ENCODE assay signal across 12 cellular contexts in the genomic region with DNA sequence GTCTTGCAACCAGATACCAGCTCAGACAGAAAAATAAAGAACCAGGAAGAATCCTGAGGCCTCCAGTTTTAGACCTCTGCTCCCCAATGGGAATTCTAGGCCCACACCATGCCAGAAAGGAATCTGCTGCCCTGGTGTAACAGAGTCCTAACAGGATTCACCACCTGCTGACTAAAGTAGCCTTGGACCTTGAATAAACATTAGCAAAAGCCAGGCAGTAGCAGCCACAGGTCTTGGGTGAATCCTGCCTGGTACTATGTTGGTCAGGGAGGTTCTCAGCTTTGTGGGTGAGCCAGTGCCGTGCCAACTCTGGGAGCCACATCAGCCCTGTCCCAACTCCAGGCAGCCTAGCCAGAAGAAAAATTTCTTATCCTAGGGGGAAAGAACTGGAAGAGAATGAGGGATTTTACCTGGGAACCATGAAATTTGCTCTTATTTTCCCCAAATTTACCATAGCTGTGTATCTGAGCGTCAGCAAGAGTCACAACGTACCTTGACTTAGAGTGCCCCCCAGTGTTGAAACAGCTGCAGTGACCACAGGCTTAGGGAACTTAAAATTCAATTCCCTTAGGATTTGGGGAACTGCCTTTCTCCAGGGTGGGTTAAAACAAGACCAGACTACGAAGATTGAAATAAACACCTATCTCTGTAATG.
A peak's percentile ranks its signal among the peaks of the same experiment; 100 is the strongest.
DNase-seq lines count a peak whose midpoint lies in the region; ATAC-seq and TF ChIP-seq lines count a peak whose summit lies in the region.
"Had no signal": no experiment of that assay in that cellular context is flagged by ENCODE, and none has a peak within 500 bp of the region (broad histone marks: within the 10 kb centered on the region; RNA-seq: fewer than 3 reads in every experiment).

No MANE protein-coding gene starts in this region.

- TF ChIP-seq EP300 in SK-N-SH (IDR thresholded peaks at IDR 0.05; ENCODE audit: borderline replicate concordance in 1 of 2, low read depth in 1 of 2, low read length in 1 of 2), result no peak

- CTCF ChIA-PET in SK-N-SH (lab: Yijun Ruan, JAX), result interaction anchor here (0.6 to 1.8 kb wide), 10 partner anchors 11 to 1995 kb away, joined by 3 to 6 read pairs (median 4); no protein-coding TSS in a partner anchor

- no peak for ATAC-seq in SK-N-SH treated with all-trans-retinoic acid at 6 μM for 48 hours
- ATAC-seq in psoas muscle, result no peak

- H3F3A ChIP-seq in SK-N-SH (replicated peaks; ENCODE audit: insufficient read depth), result no peaks in the 10 kb centered on the region

- POLR2A ChIA-PET in SK-N-SH (lab: Yijun Ruan, JAX), result no interaction called here

- H3K27ac ChIP-seq in SK-N-SH (ENCODE audit: low read depth in 2 of 2, low read length in 1 of 2) (no peak overlapping the region), thyroid gland (no peak overlapping the region), psoas muscle (no peak overlapping the region)

- H3K27me3 ChIP-seq in SK-N-SH (ENCODE audit: insufficient read depth) (no peaks in the 10 kb centered on the region), thyroid gland (no peaks in the 10 kb centered on the region), psoas muscle (ENCODE audit: insufficient read depth in 3 of 3, low read length in 2 of 3) (no peaks in the 10 kb centered on the region)

- TF ChIP-seq CTCF in SK-N-SH (IDR thresholded peaks at IDR 0.05) (peak; percentile 61), endothelial cell (IDR thresholded peaks at IDR 0.05; ENCODE audit: unreplicated experiment) (peak; percentile 69), thyroid gland (IDR thresholded peaks at IDR 0.05) (peak in 4 of 6 experiments; percentile 15 to 46 (median 28)), psoas muscle (IDR thresholded peaks at IDR 0.05) (no peak)

- H3K4me1 ChIP-seq in SK-N-SH (ENCODE audit: control insufficient read depth in 1 of 2, insufficient read depth in 2 of 2, low read depth in 1 of 2, low read length in 1 of 2), result no peaks in the 10 kb centered on the region
- H3K4me1 ChIP-seq in thyroid gland, result no peaks in the 10 kb centered on the region
- H3K4me1 ChIP-seq in psoas muscle, result no peaks in the 10 kb centered on the region

- intact Hi-C loops in thyroid gland (cut with DNase I), result no loop called here
- intact Hi-C loops in psoas muscle (cut with DNase I), result no loop called here

- WGBS in SK-N-SH (ENCODE audit: low lambda C conversion rate), result 20% methylated on average over 4 of the region's 4 CpGs
- WGBS in thyroid gland, 2 donors, result 65 to 67% methylated on average over 4 of the region's 4 CpGs
- 58 to 69% (median 65%) methylated on average over 4 of the region's 4 CpGs for WGBS in psoas muscle, 3 donors

- H3K36me3 ChIP-seq in SK-N-SH (replicated peaks in 1 of 2; ENCODE audit: control insufficient read depth in 1 of 2, insufficient read depth in 2 of 2, low read length in 1 of 2) (no peaks in the 10 kb centered on the region), thyroid gland (no peaks in the 10 kb centered on the region), psoas muscle (ENCODE audit: insufficient read depth in 1 of 2, low read depth in 1 of 2) (no peaks in the 10 kb centered on the region)

- no peaks in the 10 kb centered on the region for H3K36me3 Mint-ChIP-seq in endothelial cell (ENCODE audit: low read depth, unreplicated experiment)

- peaks cover 3% of the 10 kb centered on the region; the same call in 1 of the 2 replicates for H3K9me2 ChIP-seq in SK-N-SH

- peak; percentile 3 for DNase-seq in SK-N-SH
- peak; percentile 1 for DNase-seq in NCI-H460 (ENCODE audit: extremely low read depth, low read depth)
- DNase-seq in endothelial cell (ENCODE audit: low spot score), result peak; percentile 42
- DNase-seq in thyroid gland, result peak; percentile 6 to 32
- DNase-seq in psoas muscle, result no peak
- DNase-seq in NCI-H146 treated with DMSO at 0.1 percent for 48 hours (lab: John Stamatoyannopoulos, UW; ENCODE audit: unreplicated experiment), result no peak
- DNase-seq in superior temporal gyrus (ENCODE audit: extremely low spot score), result no peak
- DNase-seq: activated effector memory CD4-positive, alpha-beta T cell treated with Interleukin-2 at 50 U/mL for 16 hours; effector memory CD4-positive, alpha-beta T cell; NCI-H1930; retina had no signal

- no peak overlapping the region for H3K27ac Mint-ChIP-seq in endothelial cell (ENCODE audit: unreplicated experiment)

- H3K4me2 ChIP-seq in SK-N-SH, result no peak overlapping the region

- no peaks in the 10 kb centered on the region for H3K9me3 Mint-ChIP-seq in endothelial cell (ENCODE audit: unreplicated experiment)

- H3K4me3 ChIP-seq in SK-N-SH (ENCODE audit: low read depth in 2 of 2, low read length in 1 of 2) (no peak overlapping the region), thyroid gland (replicated peaks in 1 of 3) (no peak overlapping the region), psoas muscle (no peak overlapping the region)

- no peak overlapping the region for H2AFZ ChIP-seq in SK-N-SH (ENCODE audit: low read depth)

- TF ChIP-seq POLR2A in thyroid gland (IDR thresholded peaks at IDR 0.05), result no peak

- H3K79me2 ChIP-seq in SK-N-SH (ENCODE audit: insufficient read depth), result no peaks in the 10 kb centered on the region

- TF ChIP-seq RAD21 in SK-N-SH (IDR thresholded peaks at IDR 0.05; ENCODE audit: low read length), result peak; percentile 65

- no peak overlapping the region for H3K9ac ChIP-seq in SK-N-SH

- no peaks in the 10 kb centered on the region for H3K4me1 Mint-ChIP-seq in endothelial cell (ENCODE audit: unreplicated experiment)

- H3K9me3 ChIP-seq in SK-N-SH (no peaks in the 10 kb centered on the region), thyroid gland (no peaks in the 10 kb centered on the region), psoas muscle (no peaks in the 10 kb centered on the region)

- H3K27me3 Mint-ChIP-seq in endothelial cell (ENCODE audit: unreplicated experiment), result no peaks in the 10 kb centered on the region

- H3K4me3 Mint-ChIP-seq in endothelial cell (ENCODE audit: unreplicated experiment), result no peak overlapping the region

- no peaks in the 10 kb centered on the region for H4K20me1 ChIP-seq in SK-N-SH (ENCODE audit: insufficient read depth)

TF ChIP-seq in SK-N-SH, 30 proteins besides CTCF, POLR2A, EP300 and RAD21 (continues in another document):
- TF ChIP-seq FOXJ3 (CRISPR knock-in tag; IDR thresholded peaks at IDR 0.05) (no peak), SMC3 (IDR thresholded peaks at IDR 0.05; ENCODE audit: low read depth, low read length) (no peak; the same call in 1 of the 2 replicates), YY1 (IDR thresholded peaks at IDR 0.05; ENCODE audit: low read depth) (no peak), TCF12 (IDR thresholded peaks at IDR 0.05) (no peak)
- TF ChIP-seq, protein P1, sequence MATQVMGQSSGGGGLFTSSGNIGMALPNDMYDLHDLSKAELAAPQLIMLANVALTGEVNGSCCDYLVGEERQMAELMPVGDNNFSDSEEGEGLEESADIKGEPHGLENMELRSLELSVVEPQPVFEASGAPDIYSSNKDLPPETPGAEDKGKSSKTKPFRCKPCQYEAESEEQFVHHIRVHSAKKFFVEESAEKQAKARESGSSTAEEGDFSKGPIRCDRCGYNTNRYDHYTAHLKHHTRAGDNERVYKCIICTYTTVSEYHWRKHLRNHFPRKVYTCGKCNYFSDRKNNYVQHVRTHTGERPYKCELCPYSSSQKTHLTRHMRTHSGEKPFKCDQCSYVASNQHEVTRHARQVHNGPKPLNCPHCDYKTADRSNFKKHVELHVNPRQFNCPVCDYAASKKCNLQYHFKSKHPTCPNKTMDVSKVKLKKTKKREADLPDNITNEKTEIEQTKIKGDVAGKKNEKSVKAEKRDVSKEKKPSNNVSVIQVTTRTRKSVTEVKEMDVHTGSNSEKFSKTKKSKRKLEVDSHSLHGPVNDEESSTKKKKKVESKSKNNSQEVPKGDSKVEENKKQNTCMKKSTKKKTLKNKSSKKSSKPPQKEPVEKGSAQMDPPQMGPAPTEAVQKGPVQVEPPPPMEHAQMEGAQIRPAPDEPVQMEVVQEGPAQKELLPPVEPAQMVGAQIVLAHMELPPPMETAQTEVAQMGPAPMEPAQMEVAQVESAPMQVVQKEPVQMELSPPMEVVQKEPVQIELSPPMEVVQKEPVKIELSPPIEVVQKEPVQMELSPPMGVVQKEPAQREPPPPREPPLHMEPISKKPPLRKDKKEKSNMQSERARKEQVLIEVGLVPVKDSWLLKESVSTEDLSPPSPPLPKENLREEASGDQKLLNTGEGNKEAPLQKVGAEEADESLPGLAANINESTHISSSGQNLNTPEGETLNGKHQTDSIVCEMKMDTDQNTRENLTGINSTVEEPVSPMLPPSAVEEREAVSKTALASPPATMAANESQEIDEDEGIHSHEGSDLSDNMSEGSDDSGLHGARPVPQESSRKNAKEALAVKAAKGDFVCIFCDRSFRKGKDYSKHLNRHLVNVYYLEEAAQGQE (IDR thresholded peaks at IDR 0.05; ENCODE audit: low read depth, low read length), result no peak

TF ChIP-seq in SK-N-SH treated with all-trans-retinoic acid at 6 μM for 48 hours, 23 proteins besides CTCF, POLR2A, EP300 and RAD21 (continues in another document):
- TF ChIP-seq ZNF70 (CRISPR knock-in tag; IDR thresholded peaks at IDR 0.05), result no peak
- no peak for TF ChIP-seq TOX (CRISPR knock-in tag; IDR thresholded peaks at IDR 0.05; ENCODE audit: borderline replicate concordance)
- TF ChIP-seq GLIS3 (CRISPR knock-in tag; IDR thresholded peaks at IDR 0.05), result no peak
- TF ChIP-seq ZNF565 (CRISPR knock-in tag; conservative IDR thresholded peaks at IDR 0.05; ENCODE audit: low read depth), result no peak
- TF ChIP-seq ZFP30 (CRISPR knock-in tag; IDR thresholded peaks at IDR 0.05), result no peak
- no peak for TF ChIP-seq ZNF8 (CRISPR knock-in tag; IDR thresholded peaks at IDR 0.05)
- no peak for TF ChIP-seq ISL1 (CRISPR knock-in tag; IDR thresholded peaks at IDR 0.05)
- TF ChIP-seq, protein P2, sequence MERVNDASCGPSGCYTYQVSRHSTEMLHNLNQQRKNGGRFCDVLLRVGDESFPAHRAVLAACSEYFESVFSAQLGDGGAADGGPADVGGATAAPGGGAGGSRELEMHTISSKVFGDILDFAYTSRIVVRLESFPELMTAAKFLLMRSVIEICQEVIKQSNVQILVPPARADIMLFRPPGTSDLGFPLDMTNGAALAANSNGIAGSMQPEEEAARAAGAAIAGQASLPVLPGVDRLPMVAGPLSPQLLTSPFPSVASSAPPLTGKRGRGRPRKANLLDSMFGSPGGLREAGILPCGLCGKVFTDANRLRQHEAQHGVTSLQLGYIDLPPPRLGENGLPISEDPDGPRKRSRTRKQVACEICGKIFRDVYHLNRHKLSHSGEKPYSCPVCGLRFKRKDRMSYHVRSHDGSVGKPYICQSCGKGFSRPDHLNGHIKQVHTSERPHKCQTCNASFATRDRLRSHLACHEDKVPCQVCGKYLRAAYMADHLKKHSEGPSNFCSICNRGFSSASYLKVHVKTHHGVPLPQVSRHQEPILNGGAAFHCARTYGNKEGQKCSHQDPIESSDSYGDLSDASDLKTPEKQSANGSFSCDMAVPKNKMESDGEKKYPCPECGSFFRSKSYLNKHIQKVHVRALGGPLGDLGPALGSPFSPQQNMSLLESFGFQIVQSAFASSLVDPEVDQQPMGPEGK (CRISPR knock-in tag; IDR thresholded peaks at IDR 0.05; ENCODE audit: borderline replicate concordance), result no peak
- TF ChIP-seq ARNTL (CRISPR knock-in tag; IDR thresholded peaks at IDR 0.05; ENCODE audit: borderline replicate concordance, low read depth), result no peak

Comparison
In these comparisons a context has a peak if more than half of its experiments do, and no peak if none do; other contexts are left out.
1. DNase-seq: peak in SK-N-SH (single experiment), NCI-H460 (single experiment), endothelial cell (single experiment) and thyroid gland (2 of 2); none in psoas muscle (0 of 2), NCI-H146 treated with DMSO at 0.1 percent for 48 hours (single experiment) and superior temporal gyrus (single experiment).